ENCODE assay signal across 8 cellular contexts in genomic region chr1:205301220-205301821, GRCh38. TPM values are rescaled to one million over a fixed set of nuclear protein-coding genes. Genes with fewer than 3 reads are reported as not detected.
DNase-seq lines count a peak whose midpoint lies in the region; ATAC-seq and TF ChIP-seq lines count a peak whose summit lies in the region.

No MANE protein-coding gene starts in this region.

- DNase-seq in GM06990 (ENCODE audit: extremely low read depth, insufficient read length): peak; percentile 43
- peak; percentile 37 for DNase-seq in NCI-H526 treated with DMSO at 0.1 percent for 48 hours (lab: John Stamatoyannopoulos, UW)
- peak; percentile 67 for DNase-seq in epidermal melanocyte (ENCODE audit: insufficient read length, low spot score)
- DNase-seq in nephron progenitor cell: peak; percentile 82
- DNase-seq in esophagus squamous epithelium (lab: John Stamatoyannopoulos, UW): no peak
- no peak for DNase-seq in activated CD4-positive, alpha-beta memory T cell treated with anti-CD3 and anti-CD28 coated beads for 36 hours
- no peak for DNase-seq in ureter (ENCODE audit: low spot score)

- no peaks in the 10 kb centered on the region for H3K27me3 ChIP-seq in GM06990 (replicated peaks; ENCODE audit: control insufficient read depth, insufficient read depth, low read length)
- H3K27me3 ChIP-seq in esophagus squamous epithelium: no peaks in the 10 kb centered on the region

- 20 to 80% methylated on average over 2 to 3 of the region's 14 CpGs for WGBS in esophagus squamous epithelium, 2 donors

- peaks cover 24% of the 10 kb centered on the region for H3K36me3 Mint-ChIP-seq in nephron progenitor cell (ENCODE audit: low read depth)
- peaks cover 22% of the 10 kb centered on the region for H3K36me3 Mint-ChIP-seq in activated CD4-positive, alpha-beta memory T cell treated with anti-CD3 and anti-CD28 coated beads for 36 hours

- H3K36me3 ChIP-seq in GM06990 (ENCODE audit: control insufficient read depth, insufficient read depth, low read length): peaks cover 2% of the 10 kb centered on the region
- peaks cover 26 to 52% (median 27%) of the 10 kb centered on the region in 3 donors for H3K36me3 ChIP-seq in esophagus squamous epithelium

- no peak overlapping the region for H3K4me3 ChIP-seq in GM06990 (replicated peaks; ENCODE audit: low read depth, low read length)
- no peak overlapping the region for H3K4me3 ChIP-seq in esophagus squamous epithelium

- peaks cover 62% of the 10 kb centered on the region for H3K4me1 Mint-ChIP-seq in nephron progenitor cell
- peaks cover 31% of the 10 kb centered on the region for H3K4me1 Mint-ChIP-seq in activated CD4-positive, alpha-beta memory T cell treated with anti-CD3 and anti-CD28 coated beads for 36 hours (ENCODE audit: low read depth)

- CTCF ChIA-PET in activated CD4-positive, alpha-beta memory T cell treated with anti-CD3 and anti-CD28 coated beads for 36 hours (lab: Charles Lee): interaction anchor here (1.5 kb wide), 1 partner anchor 24 kb away, joined by 4 read pairs; no protein-coding TSS in a partner anchor

- POLR2A ChIA-PET in activated CD4-positive, alpha-beta memory T cell treated with anti-CD3 and anti-CD28 coated beads for 36 hours (lab: Charles Lee): no interaction called here

- H3K27me3 Mint-ChIP-seq in nephron progenitor cell (ENCODE audit: low read depth, poor library complexity): peaks cover 2% of the 10 kb centered on the region
- no peaks in the 10 kb centered on the region for H3K27me3 Mint-ChIP-seq in activated CD4-positive, alpha-beta memory T cell treated with anti-CD3 and anti-CD28 coated beads for 36 hours

- no peaks in the 10 kb centered on the region for H3K9me3 Mint-ChIP-seq in nephron progenitor cell
- H3K9me3 Mint-ChIP-seq in activated CD4-positive, alpha-beta memory T cell treated with anti-CD3 and anti-CD28 coated beads for 36 hours: no peaks in the 10 kb centered on the region

- peak overlapping the region; percentile 97 for H3K27ac Mint-ChIP-seq in nephron progenitor cell
- no peak overlapping the region for H3K27ac Mint-ChIP-seq in activated CD4-positive, alpha-beta memory T cell treated with anti-CD3 and anti-CD28 coated beads for 36 hours

- TF ChIP-seq CTCF in GM06990 (IDR thresholded peaks at IDR 0.05; ENCODE audit: insufficient read depth, low read length, poor library complexity, severe bottlenecking) (no peak), nephron progenitor cell (IDR thresholded peaks at IDR 0.05) (no peak), esophagus squamous epithelium (IDR thresholded peaks at IDR 0.05) (no peak)

- H3K4me1 ChIP-seq in esophagus squamous epithelium: peaks cover 5 to 20% (median 11%) of the 10 kb centered on the region in 3 donors

- peak overlapping the region; percentile 67 for H3K4me3 Mint-ChIP-seq in nephron progenitor cell
- H3K4me3 Mint-ChIP-seq in activated CD4-positive, alpha-beta memory T cell treated with anti-CD3 and anti-CD28 coated beads for 36 hours: no peak overlapping the region

- TF ChIP-seq POLR2A in esophagus squamous epithelium (IDR thresholded peaks at IDR 0.05): no peak

- no peak for ATAC-seq in GM21390 (IDR thresholded peaks at IDR 0.05; ENCODE audit: unreplicated experiment)

- intact Hi-C loops in esophagus squamous epithelium (cut with DNase I): no loop called here
- intact Hi-C loops in activated CD4-positive, alpha-beta memory T cell treated with anti-CD3 and anti-CD28 coated beads for 36 hours (cut with micrococcal nuclease): no loop called here

- H3K9me3 ChIP-seq in esophagus squamous epithelium: no peaks in the 10 kb centered on the region

- H3K27ac ChIP-seq in esophagus squamous epithelium: peak overlapping the region in 2 of 4 donors; percentile 6 to 22

RNA-seq across cellular contexts. Expression of gene NUAK2, which starts 20.2 kb away (rescaled TPM):
- 10 to 100 TPM; 15.8 to 32.0 (median 21.4) TPM for total RNA-seq in esophagus squamous epithelium
- 1 to 10 TPM; 4.4 to 4.5 TPM for total RNA-seq in activated CD4-positive, alpha-beta memory T cell treated with anti-CD3 and anti-CD28 coated beads for 36 hours
- 0.96 TPM for total RNA-seq in ureter

RNA-seq across cellular contexts. Expression of gene KLHDC8A, which starts 55.4 kb away (rescaled TPM):
- 1 to 10 TPM in 3 of 4 donors, under 1 TPM in 1; 0.97 to 4.4 (median 2.1) TPM for total RNA-seq in esophagus squamous epithelium
- not detected for total RNA-seq in activated CD4-positive, alpha-beta memory T cell treated with anti-CD3 and anti-CD28 coated beads for 36 hours
- total RNA-seq in ureter: not detected

Comparison
In these comparisons a context has a peak if more than half of its experiments do, and no peak if none do; other contexts are left out.
1. DNase-seq: peak in GM06990 (single experiment), NCI-H526 treated with DMSO at 0.1 percent for 48 hours (single experiment), epidermal melanocyte (single experiment) and nephron progenitor cell (single experiment); none in esophagus squamous epithelium (single experiment), activated CD4-positive, alpha-beta memory T cell treated with anti-CD3 and anti-CD28 coated beads for 36 hours (single experiment) and ureter (single experiment).